In genomic region chr2:24930768-24931167, GRCh38 we compare ENCODE assay signal across 8 cellular contexts. TPM values are rescaled to one million over a fixed set of nuclear protein-coding genes. Genes with fewer than 3 reads are reported as not detected.
A peak's percentile ranks its signal among the peaks of the same experiment; 100 is the strongest.
DNase-seq lines count a peak whose midpoint lies in the region; ATAC-seq and TF ChIP-seq lines count a peak whose summit lies in the region.

No MANE protein-coding gene starts in this region.

- peak overlapping the region; percentile 48; the same call in 1 of the 2 replicates for H3K4me2 ChIP-seq in GM23338

- H3K4me1 Mint-ChIP-seq in GM23338 = peaks cover 20% of the 10 kb centered on the region
- H3K4me1 Mint-ChIP-seq in natural killer cell treated with Interleukin-12 subunit alpha and Interleukin-12 subunit beta and Interleukin-15 and Interleukin-18, amount 100 ng/mL, for 72 hours (ENCODE audit: low read depth in 2 of 2) = peaks cover 0 to 10% of the 10 kb centered on the region in 2 donors

- peaks cover 3% of the 10 kb centered on the region for H3K27me3 Mint-ChIP-seq in GM23338 (ENCODE audit: insufficient read depth, low read depth, poor library complexity)
- H3K27me3 Mint-ChIP-seq in natural killer cell treated with Interleukin-12 subunit alpha and Interleukin-12 subunit beta and Interleukin-15 and Interleukin-18, amount 100 ng/mL, for 72 hours = peaks cover 0 to 3% of the 10 kb centered on the region in 2 donors

- H3F3A ChIP-seq in GM23338 (replicated peaks; ENCODE audit: low read depth) = no peaks in the 10 kb centered on the region; the same call in 1 of the 2 replicates

- H3K9me2 ChIP-seq in GM23338 (ENCODE audit: insufficient read depth) = no peaks in the 10 kb centered on the region; the same call in 1 of the 2 replicates

- H3K27me3 ChIP-seq in GM23338 (ENCODE audit: insufficient read depth) = no peaks in the 10 kb centered on the region
- peaks cover 2% of the 10 kb centered on the region; the same call in 1 of the 2 replicates for H3K27me3 ChIP-seq in H7 (ENCODE audit: control insufficient read depth, insufficient read depth, low read length)

- CTCF ChIA-PET in RWPE1 (lab: Yijun Ruan, JAX) = interaction anchor here (0.7 kb wide), 1 partner anchor 656 kb away, joined by 4 read pairs; no protein-coding TSS in a partner anchor

- H3K4me3 ChIP-seq in GM23338 (no peak overlapping the region), H7 (ENCODE audit: insufficient read depth, low read depth, low read length) (no peak overlapping the region)

- TF ChIP-seq CTCF in GM23338 (conservative IDR thresholded peaks at IDR 0.05; ENCODE audit: low read depth in 2 of 2) = no peak
- TF ChIP-seq CTCF in RWPE1 (conservative IDR thresholded peaks at IDR 0.05; ENCODE audit: low read depth) = no peak

- H3K36me3 ChIP-seq in GM23338 (ENCODE audit: insufficient read depth) = no peaks in the 10 kb centered on the region
- H3K36me3 ChIP-seq in H7 (replicated peaks; ENCODE audit: control insufficient read depth, insufficient read depth, low read length) = no peaks in the 10 kb centered on the region

- DNase-seq in GM23338 (ENCODE audit: low spot score) = peak; percentile 21
- DNase-seq in NOMO-1 treated with DMSO at 0.1 percent for 48 hours (lab: John Stamatoyannopoulos, UW; ENCODE audit: unreplicated experiment) = peak; percentile 37
- no peak for DNase-seq in natural killer cell treated with Interleukin-12 subunit alpha and Interleukin-12 subunit beta and Interleukin-15 and Interleukin-18, amount 100 ng/mL, for 72 hours (ENCODE audit: low spot score)
- DNase-seq in NCI-H2227 (lab: John Stamatoyannopoulos, UW; ENCODE audit: unreplicated experiment) = no peak
- no peak for DNase-seq in RWPE1 (ENCODE audit: low spot score)
- no peak for DNase-seq in effector CD4-positive, alpha-beta T cell
- no peak for DNase-seq in H7

- ATAC-seq in GM18867 (IDR thresholded peaks at IDR 0.05; ENCODE audit: unreplicated experiment) (peak; percentile 90), GM23338 (no peak)
- ATAC-seq in natural killer cell treated with Interleukin-12 subunit alpha and Interleukin-12 subunit beta and Interleukin-15 and Interleukin-18, amount 100 ng/mL, for 72 hours = peak; percentile 55 to 79

- peak overlapping the region; percentile 87; the same call in 1 of the 2 replicates for H2AFZ ChIP-seq in GM23338

- H3K27ac ChIP-seq in GM23338 (ENCODE audit: low read depth) (no peak overlapping the region; the same call in 1 of the 2 replicates), RWPE1 (no peak overlapping the region)

- no peaks in the 10 kb centered on the region for H3K36me3 Mint-ChIP-seq in GM23338 (ENCODE audit: low read depth)
- H3K36me3 Mint-ChIP-seq in natural killer cell treated with Interleukin-12 subunit alpha and Interleukin-12 subunit beta and Interleukin-15 and Interleukin-18, amount 100 ng/mL, for 72 hours = no peaks in the 10 kb centered on the region

- no peak overlapping the region for H3K4me3 Mint-ChIP-seq in GM23338
- no peak overlapping the region for H3K4me3 Mint-ChIP-seq in natural killer cell treated with Interleukin-12 subunit alpha and Interleukin-12 subunit beta and Interleukin-15 and Interleukin-18, amount 100 ng/mL, for 72 hours

- no peaks in the 10 kb centered on the region for H3K79me2 ChIP-seq in GM23338 (replicated peaks; ENCODE audit: insufficient read depth)

- peaks cover 16% of the 10 kb centered on the region for H3K4me1 ChIP-seq in GM23338 (ENCODE audit: insufficient read depth)

- no peaks in the 10 kb centered on the region for H4K20me1 ChIP-seq in GM23338 (replicated peaks; ENCODE audit: insufficient read depth)

- POLR2A ChIA-PET in RWPE1 (lab: Yijun Ruan, JAX; ENCODE audit: low non-redundant PET) = no interaction called here

- H3K27ac Mint-ChIP-seq in GM23338 = no peak overlapping the region
- H3K27ac Mint-ChIP-seq in natural killer cell treated with Interleukin-12 subunit alpha and Interleukin-12 subunit beta and Interleukin-15 and Interleukin-18, amount 100 ng/mL, for 72 hours = no peak overlapping the region

- H3K9me3 Mint-ChIP-seq in GM23338 = no peaks in the 10 kb centered on the region
- H3K9me3 Mint-ChIP-seq in natural killer cell treated with Interleukin-12 subunit alpha and Interleukin-12 subunit beta and Interleukin-15 and Interleukin-18, amount 100 ng/mL, for 72 hours = no peaks in the 10 kb centered on the region

TF ChIP-seq in GM23338, 12 proteins besides CTCF, POLR2A, EP300 and RAD21 (continues in another document):
- TF ChIP-seq ZNF114 (CRISPR knock-in tag; IDR thresholded peaks at IDR 0.05) (no peak), ETS1 (IDR thresholded peaks at IDR 0.05) (no peak), EZH2 (IDR thresholded peaks at IDR 0.05; ENCODE audit: low read depth, unreplicated experiment) (no peak), NANOG (IDR thresholded peaks at IDR 0.05; ENCODE audit: borderline replicate concordance) (no peak), EZH2phosphoT487 (IDR thresholded peaks at IDR 0.05; ENCODE audit: unreplicated experiment) (no peak), STAT1 (IDR thresholded peaks at IDR 0.05; ENCODE audit: unreplicated experiment) (no peak), ZNF331 (CRISPR knock-in tag; IDR thresholded peaks at IDR 0.05; ENCODE audit: low read depth) (no peak), POLR2AphosphoS5 (IDR thresholded peaks at IDR 0.05; ENCODE audit: low read depth) (no peak)

RNA-seq across cellular contexts. Expression of gene ADCY3, which starts 10.7 kb away (rescaled TPM):
- total RNA-seq in GM23338 (2014; rRNA removed; shearing (Covaris generic)) = 30.1 and 32.4 TPM in 2 replicates
- polyA plus RNA-seq in GM23338 (2016; fragmentation: Nextera tagmentation; extraction: Ambion mirVana) = 9.5 and 9.7 TPM in 2 replicates
- total RNA-seq in natural killer cell treated with Interleukin-12 subunit alpha and Interleukin-12 subunit beta and Interleukin-15 and Interleukin-18, amount 100 ng/mL, for 72 hours = 10 to 100 TPM; 23.3 to 71.9 TPM
- total RNA-seq in H7 (2014; rRNA removed; shearing (Covaris generic)) = 13.1 and 15.9 TPM in 2 replicates

RNA-seq across cellular contexts. Expression of gene DNAJC27, which starts 41.0 kb away (rescaled TPM):
- total RNA-seq in GM23338 (2014; rRNA removed; shearing (Covaris generic)) = 2.4 and 5.3 TPM in 2 replicates
- polyA plus RNA-seq in GM23338 (2016; fragmentation: Nextera tagmentation; extraction: Ambion mirVana) = 1.9 and 2.6 TPM in 2 replicates
- total RNA-seq in natural killer cell treated with Interleukin-12 subunit alpha and Interleukin-12 subunit beta and Interleukin-15 and Interleukin-18, amount 100 ng/mL, for 72 hours = 1 to 10 TPM; 4.9 to 7.4 TPM
- total RNA-seq in H7 (2014; rRNA removed; shearing (Covaris generic)) = 2.7 and 4.2 TPM in 2 replicates

Comparison
In these comparisons a context has a peak if more than half of its experiments do, and no peak if none do; other contexts are left out.
1. DNase-seq: peak in GM23338 (single experiment) and NOMO-1 treated with DMSO at 0.1 percent for 48 hours (single experiment); none in natural killer cell treated with Interleukin-12 subunit alpha and Interleukin-12 subunit beta and Interleukin-15 and Interleukin-18, amount 100 ng/mL, for 72 hours (single experiment), NCI-H2227 (single experiment), RWPE1 (single experiment), effector CD4-positive, alpha-beta T cell (single experiment) and H7 (single experiment).